Comparison of ENCODE assay signal across 1 cellular context in the genomic region with DNA sequence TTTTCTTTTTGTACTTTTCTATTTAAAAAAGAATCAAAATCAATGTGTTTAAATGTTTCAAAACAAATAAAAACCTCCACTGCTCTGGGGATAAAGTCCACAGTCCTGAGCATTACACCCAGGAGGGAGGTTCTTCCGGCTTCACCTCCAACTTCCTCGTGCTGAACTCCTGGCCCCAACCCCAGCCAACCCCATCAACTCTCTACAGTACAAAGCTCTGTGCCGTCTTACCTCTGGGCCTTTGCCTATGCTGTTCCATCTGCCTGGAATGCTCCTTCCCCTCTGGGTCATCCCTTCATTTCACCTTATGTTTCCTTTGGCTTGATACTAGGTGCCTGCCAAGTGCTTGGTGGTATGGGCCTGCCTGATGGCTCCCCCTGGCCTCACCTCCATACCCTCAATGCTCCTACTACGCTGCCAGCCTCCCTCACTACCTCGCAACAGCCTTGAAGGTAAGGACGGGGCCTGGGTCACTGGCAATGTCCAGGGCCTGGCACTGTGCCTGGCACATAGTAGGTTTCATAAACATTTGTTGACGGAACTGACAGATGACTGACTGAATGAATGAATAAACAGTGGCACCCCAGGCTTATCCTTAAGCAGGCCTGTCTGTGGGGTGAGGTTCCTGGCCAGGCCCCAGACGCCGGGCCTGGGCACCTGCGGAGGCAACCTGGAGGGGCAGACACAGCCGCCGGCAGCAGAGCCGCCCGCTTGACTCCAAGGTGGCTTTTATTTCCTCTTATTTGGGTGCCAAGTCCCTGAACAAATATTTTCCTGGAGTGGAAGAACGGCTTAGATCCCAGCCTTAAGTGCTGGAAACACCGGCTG.
TF ChIP-seq lines count a peak whose summit lies in the region.

No MANE protein-coding gene starts in this region.

TF ChIP-seq in HepG2, 621 proteins besides CTCF, POLR2A, EP300 and RAD21 (continued from another document and continues in another):
- TF ChIP-seq, protein P1, sequence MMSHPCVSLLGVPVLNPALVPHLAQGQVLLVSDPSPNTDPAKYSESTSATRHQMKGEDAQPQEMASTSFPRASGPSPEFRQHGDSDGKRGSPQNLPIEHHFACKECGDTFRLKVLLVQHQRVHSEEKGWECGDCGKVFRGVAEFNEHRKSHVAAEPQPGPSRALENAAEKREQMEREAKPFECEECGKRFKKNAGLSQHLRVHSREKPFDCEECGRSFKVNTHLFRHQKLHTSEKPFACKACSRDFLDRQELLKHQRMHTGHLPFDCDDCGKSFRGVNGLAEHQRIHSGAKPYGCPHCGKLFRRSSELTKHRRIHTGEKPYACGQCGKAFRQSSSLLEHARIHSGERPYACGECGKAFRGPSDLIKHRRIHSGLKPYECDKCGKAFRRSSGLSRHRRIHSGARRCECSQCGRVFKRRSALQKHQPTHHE (CRISPR knock-in tag; IDR thresholded peaks at IDR 0.05; ENCODE audit: borderline replicate concordance): no peak; the same call in 1 of the 2 replicates
- TF ChIP-seq ZNF614 (CRISPR knock-in tag; IDR thresholded peaks at IDR 0.05; ENCODE audit: borderline replicate concordance) (0 out of 2 replicates have a peak, but pooled peaks have one; percentile 54), IRX3 (CRISPR knock-in tag; IDR thresholded peaks at IDR 0.05; ENCODE audit: borderline replicate concordance, low read depth) (peak; percentile 59; the same call in 1 of the 2 replicates), KAT2B (IDR thresholded peaks at IDR 0.05; ENCODE audit: borderline replicate concordance, low read depth, low read length) (no peak), ZNF775 (CRISPR knock-in tag; IDR thresholded peaks at IDR 0.05; ENCODE audit: borderline replicate concordance) (peak; percentile 89; the same call in 1 of the 2 replicates), JARID2 (CRISPR knock-in tag; IDR thresholded peaks at IDR 0.05; ENCODE audit: insufficient replicate concordance) (no peak), ISX (CRISPR knock-in tag; conservative IDR thresholded peaks at IDR 0.05) (no peak), MIER2 (CRISPR knock-in tag; IDR thresholded peaks at IDR 0.05) (peak; percentile 60), ZNF724P (CRISPR knock-in tag; IDR thresholded peaks at IDR 0.05; ENCODE audit: borderline replicate concordance) (peak; percentile 48; the same call in 1 of the 2 replicates), SMARCC2 (IDR thresholded peaks at IDR 0.05) (no peak), DR1 (CRISPR knock-in tag; IDR thresholded peaks at IDR 0.05) (no peak), ZNF629 (CRISPR knock-in tag; conservative IDR thresholded peaks at IDR 0.05) (peak; percentile 43), TBX3 (IDR thresholded peaks at IDR 0.05; ENCODE audit: borderline replicate concordance) (no peak), ZNF607 (CRISPR knock-in tag; IDR thresholded peaks at IDR 0.05; ENCODE audit: borderline replicate concordance) (peak; percentile 82; the same call in 1 of the 2 replicates), ZNF792 (CRISPR knock-in tag; IDR thresholded peaks at IDR 0.05) (no peak; the same call in 1 of the 2 replicates), ZNF768 (CRISPR knock-in tag; IDR thresholded peaks at IDR 0.05) (peak; percentile 66), ZNF10 (CRISPR knock-in tag; IDR thresholded peaks at IDR 0.05; ENCODE audit: borderline replicate concordance, low read depth) (no peak), EEA1 (CRISPR knock-in tag; IDR thresholded peaks at IDR 0.05; ENCODE audit: borderline replicate concordance) (0 out of 2 replicates have a peak, but pooled peaks have one; percentile 53), RAD51 (IDR thresholded peaks at IDR 0.05; ENCODE audit: borderline replicate concordance) (no peak), ZNF24 (IDR thresholded peaks at IDR 0.05) (no peak), BRCA1 (CRISPR knock-in tag; IDR thresholded peaks at IDR 0.05) (no peak), NR2F6 (IDR thresholded peaks at IDR 0.05) (peak; percentile 79), NR2F6 (CRISPR knock-in tag; IDR thresholded peaks at IDR 0.05) (peak; percentile 87), GATAD2A (CRISPR knock-in tag; IDR thresholded peaks at IDR 0.05) (peak; percentile 88), NFIC (IDR thresholded peaks at IDR 0.05; ENCODE audit: low read length) (peak; percentile 73; the same call in 1 of the 2 replicates), TOE1 (CRISPR knock-in tag; IDR thresholded peaks at IDR 0.05) (no peak; the same call in 1 of the 2 replicates), MIXL1 (CRISPR knock-in tag; IDR thresholded peaks at IDR 0.05) (no peak), ZFP62 (CRISPR knock-in tag; IDR thresholded peaks at IDR 0.05) (no peak), ZNF660 (CRISPR knock-in tag; IDR thresholded peaks at IDR 0.05; ENCODE audit: borderline replicate concordance, low read depth) (no peak), ZNF138 (CRISPR knock-in tag; IDR thresholded peaks at IDR 0.05; ENCODE audit: low read depth) (no peak), YEATS4 (CRISPR knock-in tag; IDR thresholded peaks at IDR 0.05; ENCODE audit: borderline replicate concordance) (peak; percentile 38; the same call in 1 of the 2 replicates)
- TF ChIP-seq, protein P2, sequence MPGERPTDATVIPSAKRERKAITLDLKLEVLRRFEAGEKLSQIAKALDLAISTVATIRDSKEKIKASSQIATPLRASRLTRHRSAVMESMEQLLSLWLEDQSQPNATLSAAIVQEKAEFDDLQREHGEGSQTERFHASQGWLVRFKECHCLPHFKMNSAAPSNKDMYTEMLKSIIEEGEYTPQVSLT (CRISPR knock-in tag; IDR thresholded peaks at IDR 0.05; ENCODE audit: borderline replicate concordance, low read depth): no peak
- TF ChIP-seq, protein P3, sequence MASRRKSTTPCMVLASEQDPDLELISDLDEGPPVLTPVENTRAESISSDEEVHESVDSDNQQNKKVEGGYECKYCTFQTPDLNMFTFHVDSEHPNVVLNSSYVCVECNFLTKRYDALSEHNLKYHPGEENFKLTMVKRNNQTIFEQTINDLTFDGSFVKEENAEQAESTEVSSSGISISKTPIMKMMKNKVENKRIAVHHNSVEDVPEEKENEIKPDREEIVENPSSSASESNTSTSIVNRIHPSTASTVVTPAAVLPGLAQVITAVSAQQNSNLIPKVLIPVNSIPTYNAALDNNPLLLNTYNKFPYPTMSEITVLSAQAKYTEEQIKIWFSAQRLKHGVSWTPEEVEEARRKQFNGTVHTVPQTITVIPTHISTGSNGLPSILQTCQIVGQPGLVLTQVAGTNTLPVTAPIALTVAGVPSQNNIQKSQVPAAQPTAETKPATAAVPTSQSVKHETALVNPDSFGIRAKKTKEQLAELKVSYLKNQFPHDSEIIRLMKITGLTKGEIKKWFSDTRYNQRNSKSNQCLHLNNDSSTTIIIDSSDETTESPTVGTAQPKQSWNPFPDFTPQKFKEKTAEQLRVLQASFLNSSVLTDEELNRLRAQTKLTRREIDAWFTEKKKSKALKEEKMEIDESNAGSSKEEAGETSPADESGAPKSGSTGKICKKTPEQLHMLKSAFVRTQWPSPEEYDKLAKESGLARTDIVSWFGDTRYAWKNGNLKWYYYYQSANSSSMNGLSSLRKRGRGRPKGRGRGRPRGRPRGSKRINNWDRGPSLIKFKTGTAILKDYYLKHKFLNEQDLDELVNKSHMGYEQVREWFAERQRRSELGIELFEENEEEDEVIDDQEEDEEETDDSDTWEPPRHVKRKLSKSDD (CRISPR knock-in tag; IDR thresholded peaks at IDR 0.05; ENCODE audit: low read depth): peak; percentile 42; the same call in 1 of the 2 replicates
- TF ChIP-seq, protein P4, sequence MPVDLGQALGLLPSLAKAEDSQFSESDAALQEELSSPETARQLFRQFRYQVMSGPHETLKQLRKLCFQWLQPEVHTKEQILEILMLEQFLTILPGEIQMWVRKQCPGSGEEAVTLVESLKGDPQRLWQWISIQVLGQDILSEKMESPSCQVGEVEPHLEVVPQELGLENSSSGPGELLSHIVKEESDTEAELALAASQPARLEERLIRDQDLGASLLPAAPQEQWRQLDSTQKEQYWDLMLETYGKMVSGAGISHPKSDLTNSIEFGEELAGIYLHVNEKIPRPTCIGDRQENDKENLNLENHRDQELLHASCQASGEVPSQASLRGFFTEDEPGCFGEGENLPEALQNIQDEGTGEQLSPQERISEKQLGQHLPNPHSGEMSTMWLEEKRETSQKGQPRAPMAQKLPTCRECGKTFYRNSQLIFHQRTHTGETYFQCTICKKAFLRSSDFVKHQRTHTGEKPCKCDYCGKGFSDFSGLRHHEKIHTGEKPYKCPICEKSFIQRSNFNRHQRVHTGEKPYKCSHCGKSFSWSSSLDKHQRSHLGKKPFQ (CRISPR knock-in tag; IDR thresholded peaks at IDR 0.05; ENCODE audit: insufficient replicate concordance): peak; percentile 48
- TF ChIP-seq, protein P5, sequence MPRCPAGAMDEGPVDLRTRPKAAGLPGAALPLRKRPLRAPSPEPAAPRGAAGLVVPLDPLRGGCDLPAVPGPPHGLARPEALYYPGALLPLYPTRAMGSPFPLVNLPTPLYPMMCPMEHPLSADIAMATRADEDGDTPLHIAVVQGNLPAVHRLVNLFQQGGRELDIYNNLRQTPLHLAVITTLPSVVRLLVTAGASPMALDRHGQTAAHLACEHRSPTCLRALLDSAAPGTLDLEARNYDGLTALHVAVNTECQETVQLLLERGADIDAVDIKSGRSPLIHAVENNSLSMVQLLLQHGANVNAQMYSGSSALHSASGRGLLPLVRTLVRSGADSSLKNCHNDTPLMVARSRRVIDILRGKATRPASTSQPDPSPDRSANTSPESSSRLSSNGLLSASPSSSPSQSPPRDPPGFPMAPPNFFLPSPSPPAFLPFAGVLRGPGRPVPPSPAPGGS (CRISPR knock-in tag; IDR thresholded peaks at IDR 0.05): no peak; the same call in 1 of the 2 replicates
- TF ChIP-seq, protein P6, sequence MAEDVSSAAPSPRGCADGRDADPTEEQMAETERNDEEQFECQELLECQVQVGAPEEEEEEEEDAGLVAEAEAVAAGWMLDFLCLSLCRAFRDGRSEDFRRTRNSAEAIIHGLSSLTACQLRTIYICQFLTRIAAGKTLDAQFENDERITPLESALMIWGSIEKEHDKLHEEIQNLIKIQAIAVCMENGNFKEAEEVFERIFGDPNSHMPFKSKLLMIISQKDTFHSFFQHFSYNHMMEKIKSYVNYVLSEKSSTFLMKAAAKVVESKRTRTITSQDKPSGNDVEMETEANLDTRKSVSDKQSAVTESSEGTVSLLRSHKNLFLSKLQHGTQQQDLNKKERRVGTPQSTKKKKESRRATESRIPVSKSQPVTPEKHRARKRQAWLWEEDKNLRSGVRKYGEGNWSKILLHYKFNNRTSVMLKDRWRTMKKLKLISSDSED (CRISPR knock-in tag; IDR thresholded peaks at IDR 0.05): no peak
- TF ChIP-seq, protein P7, sequence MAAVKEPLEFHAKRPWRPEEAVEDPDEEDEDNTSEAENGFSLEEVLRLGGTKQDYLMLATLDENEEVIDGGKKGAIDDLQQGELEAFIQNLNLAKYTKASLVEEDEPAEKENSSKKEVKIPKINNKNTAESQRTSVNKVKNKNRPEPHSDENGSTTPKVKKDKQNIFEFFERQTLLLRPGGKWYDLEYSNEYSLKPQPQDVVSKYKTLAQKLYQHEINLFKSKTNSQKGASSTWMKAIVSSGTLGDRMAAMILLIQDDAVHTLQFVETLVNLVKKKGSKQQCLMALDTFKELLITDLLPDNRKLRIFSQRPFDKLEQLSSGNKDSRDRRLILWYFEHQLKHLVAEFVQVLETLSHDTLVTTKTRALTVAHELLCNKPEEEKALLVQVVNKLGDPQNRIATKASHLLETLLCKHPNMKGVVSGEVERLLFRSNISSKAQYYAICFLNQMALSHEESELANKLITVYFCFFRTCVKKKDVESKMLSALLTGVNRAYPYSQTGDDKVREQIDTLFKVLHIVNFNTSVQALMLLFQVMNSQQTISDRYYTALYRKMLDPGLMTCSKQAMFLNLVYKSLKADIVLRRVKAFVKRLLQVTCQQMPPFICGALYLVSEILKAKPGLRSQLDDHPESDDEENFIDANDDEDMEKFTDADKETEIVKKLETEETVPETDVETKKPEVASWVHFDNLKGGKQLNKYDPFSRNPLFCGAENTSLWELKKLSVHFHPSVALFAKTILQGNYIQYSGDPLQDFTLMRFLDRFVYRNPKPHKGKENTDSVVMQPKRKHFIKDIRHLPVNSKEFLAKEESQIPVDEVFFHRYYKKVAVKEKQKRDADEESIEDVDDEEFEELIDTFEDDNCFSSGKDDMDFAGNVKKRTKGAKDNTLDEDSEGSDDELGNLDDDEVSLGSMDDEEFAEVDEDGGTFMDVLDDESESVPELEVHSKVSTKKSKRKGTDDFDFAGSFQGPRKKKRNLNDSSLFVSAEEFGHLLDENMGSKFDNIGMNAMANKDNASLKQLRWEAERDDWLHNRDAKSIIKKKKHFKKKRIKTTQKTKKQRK (IDR thresholded peaks at IDR 0.05; ENCODE audit: low read length): no peak
- TF ChIP-seq, protein P8, sequence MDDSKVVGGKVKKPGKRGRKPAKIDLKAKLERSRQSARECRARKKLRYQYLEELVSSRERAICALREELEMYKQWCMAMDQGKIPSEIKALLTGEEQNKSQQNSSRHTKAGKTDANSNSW (CRISPR knock-in tag; IDR thresholded peaks at IDR 0.05; ENCODE audit: borderline replicate concordance): no peak
- TF ChIP-seq, protein P9, sequence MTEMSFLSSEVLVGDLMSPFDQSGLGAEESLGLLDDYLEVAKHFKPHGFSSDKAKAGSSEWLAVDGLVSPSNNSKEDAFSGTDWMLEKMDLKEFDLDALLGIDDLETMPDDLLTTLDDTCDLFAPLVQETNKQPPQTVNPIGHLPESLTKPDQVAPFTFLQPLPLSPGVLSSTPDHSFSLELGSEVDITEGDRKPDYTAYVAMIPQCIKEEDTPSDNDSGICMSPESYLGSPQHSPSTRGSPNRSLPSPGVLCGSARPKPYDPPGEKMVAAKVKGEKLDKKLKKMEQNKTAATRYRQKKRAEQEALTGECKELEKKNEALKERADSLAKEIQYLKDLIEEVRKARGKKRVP (CRISPR knock-in tag; IDR thresholded peaks at IDR 0.05): no peak
- TF ChIP-seq, protein P10, sequence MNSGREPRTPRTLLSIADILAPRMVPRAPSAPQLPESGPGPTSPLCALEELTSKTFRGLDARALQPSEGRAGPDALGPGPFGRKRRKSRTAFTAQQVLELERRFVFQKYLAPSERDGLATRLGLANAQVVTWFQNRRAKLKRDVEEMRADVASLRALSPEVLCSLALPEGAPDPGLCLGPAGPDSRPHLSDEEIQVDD (CRISPR knock-in tag; IDR thresholded peaks at IDR 0.05; ENCODE audit: borderline replicate concordance): no peak
- TF ChIP-seq, protein P11, sequence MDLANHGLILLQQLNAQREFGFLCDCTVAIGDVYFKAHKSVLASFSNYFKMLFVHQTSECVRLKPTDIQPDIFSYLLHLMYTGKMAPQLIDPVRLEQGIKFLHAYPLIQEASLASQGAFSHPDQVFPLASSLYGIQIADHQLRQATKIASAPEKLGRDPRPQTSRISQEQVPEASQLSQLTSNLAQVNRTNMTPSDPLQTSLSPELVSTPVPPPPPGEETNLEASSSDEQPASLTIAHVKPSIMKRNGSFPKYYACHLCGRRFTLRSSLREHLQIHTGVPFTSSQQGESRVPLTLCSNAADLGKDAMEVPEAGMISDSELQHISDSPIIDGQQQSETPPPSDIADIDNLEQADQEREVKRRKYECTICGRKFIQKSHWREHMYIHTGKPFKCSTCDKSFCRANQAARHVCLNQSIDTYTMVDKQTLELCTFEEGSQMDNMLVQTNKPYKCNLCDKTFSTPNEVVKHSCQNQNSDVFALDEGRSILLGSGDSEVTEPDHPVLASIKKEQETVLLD (CRISPR knock-in tag; IDR thresholded peaks at IDR 0.05; ENCODE audit: low read depth): peak; percentile 49; the same call in 1 of the 2 replicates
- TF ChIP-seq, protein P12, sequence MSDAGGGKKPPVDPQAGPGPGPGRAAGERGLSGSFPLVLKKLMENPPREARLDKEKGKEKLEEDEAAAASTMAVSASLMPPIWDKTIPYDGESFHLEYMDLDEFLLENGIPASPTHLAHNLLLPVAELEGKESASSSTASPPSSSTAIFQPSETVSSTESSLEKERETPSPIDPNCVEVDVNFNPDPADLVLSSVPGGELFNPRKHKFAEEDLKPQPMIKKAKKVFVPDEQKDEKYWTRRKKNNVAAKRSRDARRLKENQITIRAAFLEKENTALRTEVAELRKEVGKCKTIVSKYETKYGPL (CRISPR knock-in tag; IDR thresholded peaks at IDR 0.05): no peak
